In genomic region chr2:29317077-29317517, GRCh38 we compare ENCODE assay signal across 11 cellular contexts.
DNase-seq lines count a peak whose midpoint lies in the region; ATAC-seq and TF ChIP-seq lines count a peak whose summit lies in the region.
"Had no signal": no experiment of that assay in that cellular context is flagged by ENCODE, and none has a peak within 500 bp of the region (broad histone marks: within the 10 kb centered on the region; RNA-seq: fewer than 3 reads in every experiment).

No MANE protein-coding gene starts in this region.

- H3K4me1 ChIP-seq in Peyer's patch, result peaks cover 0 to 4% (median 0%) of the 10 kb centered on the region in 4 donors
- no peaks in the 10 kb centered on the region for H3K4me1 ChIP-seq in neural progenitor cell
- peaks cover 4% of the 10 kb centered on the region for H3K4me1 ChIP-seq in smooth muscle cell (ENCODE audit: low read depth)

- H3K27me3 ChIP-seq in Peyer's patch, result no peaks in the 10 kb centered on the region
- H3K27me3 ChIP-seq in neural progenitor cell, result no peaks in the 10 kb centered on the region
- peaks cover 10% of the 10 kb centered on the region for H3K27me3 ChIP-seq in smooth muscle cell (ENCODE audit: low read depth)

- H4K20me1 ChIP-seq in neural progenitor cell (ENCODE audit: low read depth) (no peaks in the 10 kb centered on the region), smooth muscle cell (ENCODE audit: low read depth) (no peaks in the 10 kb centered on the region)

- H3K4me3 Mint-ChIP-seq in neural progenitor cell, result no peak overlapping the region
- H3K4me3 Mint-ChIP-seq: B cell had no signal

- ATAC-seq in GM19452 (IDR thresholded peaks at IDR 0.05; ENCODE audit: unreplicated experiment) (peak; percentile 48), HG03460 (IDR thresholded peaks at IDR 0.05; ENCODE audit: unreplicated experiment) (peak; percentile 41)
- ATAC-seq: left colon had no signal

- TF ChIP-seq POLR2A in Peyer's patch (IDR thresholded peaks at IDR 0.05), result no peak

- H3K27ac ChIP-seq in Peyer's patch, result no peak overlapping the region
- H3K27ac ChIP-seq in neural progenitor cell, result no peak overlapping the region
- H3K27ac ChIP-seq in smooth muscle cell (ENCODE audit: low read depth), result no peak overlapping the region
- H3K27ac ChIP-seq: SJSA1 had no signal

- H3K79me2 ChIP-seq in neural progenitor cell (ENCODE audit: low read depth) (no peaks in the 10 kb centered on the region), smooth muscle cell (ENCODE audit: low read depth) (no peaks in the 10 kb centered on the region)

- DNase-seq in AG08395 (ENCODE audit: low spot score) (peak; percentile 6), choroid plexus epithelial cell (ENCODE audit: low read depth) (peak; percentile 87), Peyer's patch (no peak), NCI-H2107 (lab: John Stamatoyannopoulos, UW) (no peak), neural progenitor cell (ENCODE audit: low spot score) (no peak), smooth muscle cell (lab: John Stamatoyannopoulos, UW; ENCODE audit: unreplicated experiment) (no peak)
- DNase-seq: left colon had no signal

- no peaks in the 10 kb centered on the region for H3K36me3 Mint-ChIP-seq in neural progenitor cell

- H3K36me3 ChIP-seq in Peyer's patch, result no peaks in the 10 kb centered on the region
- H3K36me3 ChIP-seq in neural progenitor cell, result no peaks in the 10 kb centered on the region
- no peaks in the 10 kb centered on the region for H3K36me3 ChIP-seq in smooth muscle cell (ENCODE audit: low read depth)
- H3K36me3 ChIP-seq: SJSA1 had no signal

- H3F3A ChIP-seq in neural progenitor cell (ENCODE audit: low read depth), result no peaks in the 10 kb centered on the region
- H3F3A ChIP-seq in smooth muscle cell (ENCODE audit: low read depth), result peaks cover 10% of the 10 kb centered on the region

- H3K4me2 ChIP-seq in neural progenitor cell (no peak overlapping the region), smooth muscle cell (no peak overlapping the region)

- H3K9me3 ChIP-seq in Peyer's patch, result no peaks in the 10 kb centered on the region
- H3K9me3 ChIP-seq in neural progenitor cell (ENCODE audit: low read depth), result no peaks in the 10 kb centered on the region
- no peaks in the 10 kb centered on the region for H3K9me3 ChIP-seq in smooth muscle cell (replicated peaks; ENCODE audit: low read depth)
- H3K9me3 ChIP-seq: SJSA1 had no signal

- H2AFZ ChIP-seq in neural progenitor cell (replicated peaks) (no peak overlapping the region), smooth muscle cell (ENCODE audit: low read depth) (no peak overlapping the region)

- H3K4me3 ChIP-seq in choroid plexus epithelial cell (ENCODE audit: low read depth, low read length), result no peak overlapping the region
- H3K4me3 ChIP-seq in Peyer's patch, result no peak overlapping the region
- no peak overlapping the region for H3K4me3 ChIP-seq in neural progenitor cell
- H3K4me3 ChIP-seq in smooth muscle cell, result no peak overlapping the region
- H3K4me3 ChIP-seq: SJSA1 had no signal

- peaks cover 22% of the 10 kb centered on the region for H3K4me1 Mint-ChIP-seq in neural progenitor cell

- H3K9me3 Mint-ChIP-seq in neural progenitor cell, result no peaks in the 10 kb centered on the region

- no peak overlapping the region for H3K9ac ChIP-seq in neural progenitor cell
- H3K9ac ChIP-seq in smooth muscle cell (ENCODE audit: low read depth), result no peak overlapping the region

- 70% methylated on average over 3 of the region's 3 CpGs for WGBS in smooth muscle cell (ENCODE audit: low lambda C conversion rate)

- TF ChIP-seq CTCF in choroid plexus epithelial cell (conservative IDR thresholded peaks at IDR 0.05; ENCODE audit: low read depth, low read length), result peak; percentile 58
- no peak for TF ChIP-seq CTCF in Peyer's patch (IDR thresholded peaks at IDR 0.05)
- TF ChIP-seq CTCF in neural progenitor cell (IDR thresholded peaks at IDR 0.05), result no peak
- TF ChIP-seq CTCF in smooth muscle cell (IDR thresholded peaks at IDR 0.05; ENCODE audit: borderline replicate concordance, insufficient read depth, poor library complexity, severe bottlenecking), result no peak

- H3K27me3 Mint-ChIP-seq in neural progenitor cell (ENCODE audit: insufficient read depth, low read depth), result peaks cover 8% of the 10 kb centered on the region

- no peak overlapping the region for H3K27ac Mint-ChIP-seq in neural progenitor cell
- H3K27ac Mint-ChIP-seq: B cell had no signal

Comparison
In these comparisons a context has a peak if more than half of its experiments do, and no peak if none do; other contexts are left out.
1. DNase-seq: peak in AG08395 (single experiment) and choroid plexus epithelial cell (single experiment); none in Peyer's patch (0 of 3), NCI-H2107 (single experiment), neural progenitor cell (single experiment) and smooth muscle cell (single experiment).